Comparison of ENCODE assay signal across 1 cellular context in genomic region chr15:76311071-76311956, GRCh38.
TF ChIP-seq lines count a peak whose summit lies in the region.

Gene ETFA (minus strand): TSS chr15:76311469. CDS start chr15:76311388, 81 bp downstream.

TF ChIP-seq in K562, 482 proteins besides CTCF, POLR2A, EP300 and RAD21 (continued from another document and continues in another):
- TF ChIP-seq THAP7 (CRISPR knock-in tag; IDR thresholded peaks at IDR 0.05), result no peak
- no peak for TF ChIP-seq POLR2AphosphoS2 (IDR thresholded peaks at IDR 0.05; ENCODE audit: low read length)
- TF ChIP-seq CC2D1A (IDR thresholded peaks at IDR 0.05), result peak; percentile 16; the same call in 1 of the 2 replicates
- no peak for TF ChIP-seq HES1 (IDR thresholded peaks at IDR 0.05; ENCODE audit: low read depth)
- TF ChIP-seq ZNF551 (CRISPR knock-in tag; IDR thresholded peaks at IDR 0.05), result no peak
- peak; percentile 95; the same call in 1 of the 2 replicates for TF ChIP-seq KAT7 (CRISPR knock-in tag; IDR thresholded peaks at IDR 0.05; ENCODE audit: borderline replicate concordance)
- peak; percentile 51; the same call in 1 of the 2 replicates for TF ChIP-seq SPI1 (IDR thresholded peaks at IDR 0.05; ENCODE audit: borderline replicate concordance, low read depth, low read length)
- TF ChIP-seq THRA (IDR thresholded peaks at IDR 0.05), result no peak
- no peak for TF ChIP-seq NCOA2 (IDR thresholded peaks at IDR 0.05; ENCODE audit: partially characterized antibody in 2 of 2)
- TF ChIP-seq ZNF143 (CRISPR knock-in tag; IDR thresholded peaks at IDR 0.05), result no peak
- peak; percentile 43; the same call in 1 of the 2 replicates for TF ChIP-seq BCOR (IDR thresholded peaks at IDR 0.05)
- no peak for TF ChIP-seq ATF1 (CRISPR knock-in tag; IDR thresholded peaks at IDR 0.05)
- peak; percentile 53; the same call in 1 of the 2 replicates for TF ChIP-seq ATF1 (tag; IDR thresholded peaks at IDR 0.05)
- peak; percentile 59; the same call in 1 of the 2 replicates for TF ChIP-seq RNF2 (IDR thresholded peaks at IDR 0.05)
- peak; percentile 75 for TF ChIP-seq MXI1 (IDR thresholded peaks at IDR 0.05; ENCODE audit: low read depth, low read length)
- no peak for TF ChIP-seq SAP30 (IDR thresholded peaks at IDR 0.05; ENCODE audit: borderline replicate concordance, insufficient read depth, low read depth, low read length, poor library complexity, severe bottlenecking)
- TF ChIP-seq ZNF764 (CRISPR knock-in tag; IDR thresholded peaks at IDR 0.05; ENCODE audit: low read depth), result 0 out of 2 replicates have a peak, but pooled peaks have one; percentile 39
- TF ChIP-seq MLLT1 (IDR thresholded peaks at IDR 0.05), result no peak
- no peak for TF ChIP-seq ELF2 (CRISPR knock-in tag; IDR thresholded peaks at IDR 0.05)
- TF ChIP-seq PML (IDR thresholded peaks at IDR 0.05; ENCODE audit: low read length), result 0 out of 2 replicates have a peak, but pooled peaks have one; percentile 51
- no peak for TF ChIP-seq PATZ1 (CRISPR knock-in tag; IDR thresholded peaks at IDR 0.05; ENCODE audit: borderline replicate concordance)
- TF ChIP-seq PHTF2 (CRISPR knock-in tag; IDR thresholded peaks at IDR 0.05), result no peak
- TF ChIP-seq BCLAF1 (IDR thresholded peaks at IDR 0.05; ENCODE audit: borderline replicate concordance in 1 of 2, control insufficient read depth in 1 of 2, low read depth in 2 of 2, low read length in 1 of 2), result 0 out of 4 replicates have a peak, but pooled peaks of 1 of the 2 experiments have one; percentile 39
- no peak for TF ChIP-seq GTF3C2 (IDR thresholded peaks at IDR 0.05; ENCODE audit: borderline replicate concordance, extremely low read depth, insufficient read length)
- TF ChIP-seq GTF2F1 (IDR thresholded peaks at IDR 0.05; ENCODE audit: low read depth, low read length), result no peak
- TF ChIP-seq UBTF (IDR thresholded peaks at IDR 0.05; ENCODE audit: borderline replicate concordance in 1 of 2, low read depth in 2 of 2, low read length in 2 of 2), result peak; percentile 15 to 45; a peak in 1 of 4 replicates
- TF ChIP-seq EP400 (IDR thresholded peaks at IDR 0.05), result peak; percentile 86
- peak; percentile 80 for TF ChIP-seq RBM22 (IDR thresholded peaks at IDR 0.05; ENCODE audit: low read depth, low read length, poor library complexity, severe bottlenecking)
- TF ChIP-seq ZBTB33 (CRISPR knock-in tag; IDR thresholded peaks at IDR 0.05), result 0 out of 2 replicates have a peak, but pooled peaks have one; percentile 29
- 0 out of 2 replicates have a peak, but pooled peaks have one; percentile 36 for TF ChIP-seq SP1 (CRISPR knock-in tag; IDR thresholded peaks at IDR 0.05)
- TF ChIP-seq ZNF785 (CRISPR knock-in tag; IDR thresholded peaks at IDR 0.05), result no peak
- no peak for TF ChIP-seq DPF2 (IDR thresholded peaks at IDR 0.05)
- no peak for TF ChIP-seq E2F5 (CRISPR knock-in tag; IDR thresholded peaks at IDR 0.05)
- TF ChIP-seq CREB5 (CRISPR knock-in tag; IDR thresholded peaks at IDR 0.05), result no peak
- TF ChIP-seq DMBX1 (CRISPR knock-in tag; IDR thresholded peaks at IDR 0.05; ENCODE audit: borderline replicate concordance), result 0 out of 2 replicates have a peak, but pooled peaks have one; percentile 11
- TF ChIP-seq MTF1 (CRISPR knock-in tag; IDR thresholded peaks at IDR 0.05; ENCODE audit: borderline replicate concordance), result no peak
- no peak for TF ChIP-seq IFI16 (CRISPR knock-in tag; IDR thresholded peaks at IDR 0.05)
- peak; percentile 94 for TF ChIP-seq SMAD4 (CRISPR knock-in tag; conservative IDR thresholded peaks at IDR 0.05)
